ENCODE assay signal across 1 cellular context in the genomic region with DNA sequence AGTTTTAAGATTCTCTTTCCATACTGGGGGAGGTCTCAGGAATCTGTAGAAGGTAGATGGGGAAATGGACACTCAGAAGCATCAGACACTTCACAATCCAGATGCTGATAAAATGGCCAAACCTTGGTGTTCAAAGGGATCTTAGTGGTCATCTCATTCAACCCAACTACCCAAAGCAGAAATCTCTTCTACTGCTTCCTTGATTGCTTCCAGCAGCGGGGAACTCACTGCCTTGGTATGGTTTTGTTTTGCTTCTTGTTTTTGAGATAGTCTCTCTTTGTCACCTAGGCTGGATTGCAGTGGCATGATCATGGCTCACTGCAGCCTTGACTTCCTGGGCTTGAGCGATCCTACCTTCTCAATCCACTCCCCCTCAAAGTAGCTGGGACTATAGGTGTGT.
A peak's percentile ranks its signal among the peaks of the same experiment; 100 is the strongest.
TF ChIP-seq lines count a peak whose summit lies in the region.

No MANE protein-coding gene starts in this region.

TF ChIP-seq in H1, 55 proteins besides CTCF, POLR2A, EP300 and RAD21:
- TF ChIP-seq POU5F1 (IDR thresholded peaks at IDR 0.05; ENCODE audit: low read depth, low read length) (no peak), KDM1A (IDR thresholded peaks at IDR 0.05; ENCODE audit: borderline replicate concordance, low read length) (peak; percentile 65; the same call in 1 of the 2 replicates)
- TF ChIP-seq, protein P1, sequence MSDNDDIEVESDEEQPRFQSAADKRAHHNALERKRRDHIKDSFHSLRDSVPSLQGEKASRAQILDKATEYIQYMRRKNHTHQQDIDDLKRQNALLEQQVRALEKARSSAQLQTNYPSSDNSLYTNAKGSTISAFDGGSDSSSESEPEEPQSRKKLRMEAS (IDR thresholded peaks at IDR 0.05): no peak
